ENCODE assay signal across 8 cellular contexts in the genomic region with DNA sequence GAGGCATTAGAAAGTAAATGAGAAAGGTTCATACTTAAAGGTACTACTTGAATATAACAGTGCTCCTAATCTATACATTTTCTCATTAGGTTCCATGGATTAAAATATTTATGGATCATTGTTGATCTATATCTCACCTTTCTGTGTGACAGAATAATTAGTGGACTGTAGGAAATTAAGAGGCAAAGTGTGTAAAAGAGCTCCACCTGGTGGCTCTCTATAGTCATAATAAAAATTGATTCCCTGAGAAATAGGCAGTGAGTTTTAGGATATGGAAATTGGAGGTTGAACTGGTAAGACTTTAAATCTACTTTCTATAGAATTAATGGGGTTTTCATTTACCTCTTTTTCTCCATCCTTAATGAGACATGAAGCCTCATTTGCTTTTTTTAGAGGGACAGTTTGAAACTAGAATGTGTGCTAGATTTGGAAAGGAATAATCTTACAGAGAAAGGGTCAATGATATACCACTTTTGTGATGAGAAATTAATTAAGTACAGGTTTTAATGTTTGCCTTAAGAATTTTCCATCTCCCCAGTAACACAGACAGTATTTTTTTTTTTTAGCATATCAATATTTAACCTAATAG. TPM values are rescaled to one million over a fixed set of nuclear protein-coding genes. Genes with fewer than 3 reads are reported as not detected.
DNase-seq lines count a peak whose midpoint lies in the region; ATAC-seq and TF ChIP-seq lines count a peak whose summit lies in the region.

No MANE protein-coding gene starts in this region.

- H3K79me2 ChIP-seq in HCT116 (ENCODE audit: insufficient read depth, low read length): peaks cover 51% of the 10 kb centered on the region
- H3K79me2 ChIP-seq in OCI-LY3 (ENCODE audit: low read length): no peaks in the 10 kb centered on the region

- H3K9me2 ChIP-seq in HCT116 (ENCODE audit: insufficient read depth): no peaks in the 10 kb centered on the region

- H3K9me3 ChIP-seq in HCT116 (ENCODE audit: control insufficient read depth in 1 of 2, insufficient read depth in 1 of 2, low read depth in 1 of 2, low read length in 2 of 2) (no peaks in the 10 kb centered on the region), OCI-LY3 (ENCODE audit: insufficient read depth, low read length) (no peaks in the 10 kb centered on the region)

- peaks cover 9% of the 10 kb centered on the region; the same call in 1 of the 2 replicates for H4K20me1 ChIP-seq in HCT116 (ENCODE audit: insufficient read depth)
- H4K20me1 ChIP-seq in OCI-LY3 (ENCODE audit: insufficient read depth, low read length): no peaks in the 10 kb centered on the region

- intact Hi-C loops in HCT116 (cut with micrococcal nuclease): loop anchor here (1.0 kb wide), 1 partner anchor 309 kb away; no protein-coding TSS in a partner anchor

- H3K4me2 ChIP-seq in HCT116 (ENCODE audit: low read length) (no peak overlapping the region), OCI-LY3 (ENCODE audit: low read length) (no peak overlapping the region)

- TF ChIP-seq CTCF in HCT116 (IDR thresholded peaks at IDR 0.05 in 2 of 3, conservative IDR thresholded peaks at IDR 0.05 in 1 of 3; ENCODE audit: borderline replicate concordance in 1 of 3, insufficient read depth in 1 of 3, low read depth in 2 of 3, low read length in 2 of 3) (peak; percentile 43 to 79 (median 54); a peak in 5 of 6 replicates), OCI-LY3 (IDR thresholded peaks at IDR 0.05; ENCODE audit: low read depth, low read length) (peak; percentile 73), epithelial cell of proximal tubule (conservative IDR thresholded peaks at IDR 0.05; ENCODE audit: low read depth, low read length) (peak; percentile 69)

- CTCF ChIA-PET in HCT116 (lab: Charles Lee): interaction anchor here (0.6 to 3.0 kb wide), 8 partner anchors 8 to 367 kb away, joined by 3 to 26 read pairs (median 4); a partner anchor contains a TSS

- H2AFZ ChIP-seq in HCT116 (ENCODE audit: low read depth, low read length, poor library complexity, severe bottlenecking): no peak overlapping the region
- no peak overlapping the region for H2AFZ ChIP-seq in OCI-LY3 (ENCODE audit: low read depth, low read length)

- no peak for TF ChIP-seq POLR2A in HCT116 (IDR thresholded peaks at IDR 0.05; ENCODE audit: borderline replicate concordance, extremely low read depth, insufficient read depth, insufficient read length)

- no peak overlapping the region for H3K9ac ChIP-seq in HCT116 (ENCODE audit: low read length)
- no peak overlapping the region for H3K9ac ChIP-seq in OCI-LY3 (ENCODE audit: low read length)

- POLR2A ChIA-PET in HCT116 (lab: Charles Lee): interaction anchor here (1.5 kb wide), 1 partner anchor 15 kb away, joined by 3 read pairs; no protein-coding TSS in a partner anchor

- H3K4me3 ChIP-seq in HCT116 (replicated peaks in 1 of 2; ENCODE audit: low read depth in 1 of 2, low read length in 2 of 2) (no peak overlapping the region), OCI-LY3 (ENCODE audit: low read length) (no peak overlapping the region), epithelial cell of proximal tubule (ENCODE audit: low read depth, low read length) (no peak overlapping the region)

- H3K4me1 ChIP-seq in HCT116 (ENCODE audit: control insufficient read depth in 1 of 2, insufficient read depth in 2 of 2, low read length in 2 of 2) (no peaks in the 10 kb centered on the region), OCI-LY3 (ENCODE audit: low read length) (no peaks in the 10 kb centered on the region)

- no TSS peak for BruUV-seq in HCT116 (replicated peaks; lab: Mats Ljungman, UMichigan)

- no peaks in the 10 kb centered on the region for H3K27me3 ChIP-seq in HCT116 (ENCODE audit: insufficient read depth, low read length)
- no peaks in the 10 kb centered on the region for H3K27me3 ChIP-seq in OCI-LY3 (ENCODE audit: low read depth, low read length)

- DNase-seq in NOMO-1 treated with DMSO at 0.1 percent for 48 hours (lab: John Stamatoyannopoulos, UW; ENCODE audit: unreplicated experiment) (peak; percentile 28), NOMO-1 treated with dmso at 0.1 percent for 144 hours (lab: John Stamatoyannopoulos, UW; ENCODE audit: unreplicated experiment) (no peak), HCT116 (ENCODE audit: low read depth, low spot score) (no peak), epithelial cell of proximal tubule (ENCODE audit: low read depth) (no peak), renal cortical epithelial cell (ENCODE audit: low read depth) (peak; percentile 35)
- DNase-seq in stimulated activated CD4-positive, alpha-beta T cell treated with anti-CD3 and anti-CD28 coated beads, Interleukin-4, amount 100 ng/mL, for 24 hours: no peak

- H3K27ac ChIP-seq in HCT116 (ENCODE audit: low read depth, low read length) (no peak overlapping the region), OCI-LY3 (ENCODE audit: low read length) (no peak overlapping the region)

- TF ChIP-seq RAD21 in HCT116 (IDR thresholded peaks at IDR 0.05; ENCODE audit: low read depth): peak; percentile 59

- peaks cover 60 to 76% of the 10 kb centered on the region in 2 experiments for H3K36me3 ChIP-seq in HCT116 (ENCODE audit: control insufficient read depth in 1 of 2, insufficient read depth in 2 of 2, low read length in 2 of 2)
- H3K36me3 ChIP-seq in OCI-LY3 (replicated peaks; ENCODE audit: low read depth, low read length): peaks cover 45% of the 10 kb centered on the region

- ATAC-seq in HCT116 (peak; percentile 75), HG02970 (IDR thresholded peaks at IDR 0.05; ENCODE audit: low FRiP score, unreplicated experiment) (no peak)

- RAD21 ChIA-PET in HCT116 (lab: Charles Lee; ENCODE audit: low non-redundant PET in 1 of 2, low total read pairs in 2 of 2, uncharacterized antibody in 2 of 2, unreplicated experiment in 2 of 2): interaction anchor here in 1 of 2 experiments (0.6 to 0.7 kb wide), 2 partner anchors 42 to 367 kb away, joined by 3 to 4 read pairs; no protein-coding TSS in a partner anchor

TF ChIP-seq in HCT116, 20 proteins besides CTCF, POLR2A, EP300 and RAD21:
- no peak for TF ChIP-seq CEBPB (IDR thresholded peaks at IDR 0.05; ENCODE audit: low read depth)
- no peak for TF ChIP-seq EZH2 (IDR thresholded peaks at IDR 0.05)
- TF ChIP-seq JUND (IDR thresholded peaks at IDR 0.05): no peak
- TF ChIP-seq CBX3 (IDR thresholded peaks at IDR 0.05; ENCODE audit: low read depth): no peak
- TF ChIP-seq ZNF274 (IDR thresholded peaks at IDR 0.05; ENCODE audit: low read depth, low read length): no peak
- TF ChIP-seq POLR2AphosphoS5 (IDR thresholded peaks at IDR 0.05; ENCODE audit: low read depth, low read length): no peak
- TF ChIP-seq EZH2phosphoT487 (IDR thresholded peaks at IDR 0.05; ENCODE audit: borderline replicate concordance): no peak
- TF ChIP-seq YY1 (IDR thresholded peaks at IDR 0.05; ENCODE audit: extremely low read depth, insufficient replicate concordance, low read depth, low read length): no peak
TF ChIP-seq in HCT116: peak in this region for 0.

RNA-seq across cellular contexts. Expression of a gene that starts 11.8 kb away (rescaled TPM):
- total RNA-seq in HCT116 (2021; ENCODE audit: unreplicated experiment) (32.6 TPM), epithelial cell of proximal tubule (52.6 and 76.0 TPM in 2 replicates), renal cortical epithelial cell (102 and 236 TPM in 2 replicates)
- polyA plus RNA-seq in HCT116 (2012): 16.3 and 24.5 TPM in 2 replicates

RNA-seq across cellular contexts. Expression of a gene that starts 17.2 kb away (rescaled TPM):
- total RNA-seq in HCT116 (2021; ENCODE audit: unreplicated experiment) (156 TPM), epithelial cell of proximal tubule (163 and 196 TPM in 2 replicates), renal cortical epithelial cell (105 and 126 TPM in 2 replicates)
- 80.4 and 81.4 TPM in 2 replicates for polyA plus RNA-seq in HCT116 (2012)

Comparison
In these comparisons a context has a peak if more than half of its experiments do, and no peak if none do; other contexts are left out.
1. DNase-seq: peak in NOMO-1 treated with DMSO at 0.1 percent for 48 hours (single experiment) and renal cortical epithelial cell (single experiment); none in NOMO-1 treated with dmso at 0.1 percent for 144 hours (single experiment), HCT116 (single experiment), epithelial cell of proximal tubule (single experiment) and stimulated activated CD4-positive, alpha-beta T cell treated with anti-CD3 and anti-CD28 coated beads, Interleukin-4, amount 100 ng/mL, for 24 hours (single experiment).
2. Peak in every context shown above with its lines, with median percentiles within 50 percentile points of each other: CTCF ChIP-seq.